8 cellular contexts compared by ENCODE assay signal in genomic region chr17:48002208-48002919, GRCh38. TPM values are rescaled to one million over a fixed set of nuclear protein-coding genes. Genes with fewer than 3 reads are reported as not detected.
A peak's percentile ranks its signal among the peaks of the same experiment; 100 is the strongest.
DNase-seq lines count a peak whose midpoint lies in the region; ATAC-seq and TF ChIP-seq lines count a peak whose summit lies in the region.

No MANE protein-coding gene starts in this region.

- H3K4me1 ChIP-seq in HEK293 (ENCODE audit: control insufficient read depth, insufficient read depth, low read length) (peaks cover 11% of the 10 kb centered on the region; the same call in 1 of the 2 replicates), OCI-LY7 (ENCODE audit: insufficient read depth, low read length, poor library complexity, severe bottlenecking) (peaks cover 34% of the 10 kb centered on the region)

- H3K4me3 Mint-ChIP-seq in endothelial cell (ENCODE audit: unreplicated experiment), result no peak overlapping the region
- H3K4me3 Mint-ChIP-seq in activated CD8-positive, alpha-beta memory T cell treated with anti-CD3 and anti-CD28 coated beads, Interleukin-2, amount 10 ng/mL, durations not matched to agents 7 days and 5 days, result no peak overlapping the region

- POLR2A ChIA-PET in BJ (lab: Charles Lee) (interaction anchor here (0.5 to 0.6 kb wide), 2 partner anchors 61 to 120 kb away, joined by 3 to 11 read pairs; no protein-coding TSS in a partner anchor), HEK293 (lab: Yijun Ruan, JAX) (interaction anchor here (1.2 kb wide), 1 partner anchor 16 kb away, joined by 3 read pairs; no protein-coding TSS in a partner anchor), OCI-LY7 (lab: Charles Lee) (interaction anchor here (1.2 kb wide), 1 partner anchor 15 kb away, joined by 4 read pairs; no protein-coding TSS in a partner anchor)

- H3K79me2 ChIP-seq in OCI-LY7 (ENCODE audit: insufficient read depth, low read depth, low read length), result no peaks in the 10 kb centered on the region

- H3K27ac ChIP-seq in HEK293 (ENCODE audit: extremely low read depth, low read depth, low read length) (peak overlapping the region; percentile 42; the same call in 1 of the 2 replicates), OCI-LY7 (ENCODE audit: low read depth, low read length, poor library complexity, severe bottlenecking) (no peak overlapping the region)

- no peaks in the 10 kb centered on the region for H3K9me3 Mint-ChIP-seq in endothelial cell (ENCODE audit: unreplicated experiment)
- H3K9me3 Mint-ChIP-seq in activated CD8-positive, alpha-beta memory T cell treated with anti-CD3 and anti-CD28 coated beads, Interleukin-2, amount 10 ng/mL, durations not matched to agents 7 days and 5 days (ENCODE audit: low read depth), result no peaks in the 10 kb centered on the region

- ATAC-seq in activated CD8-positive, alpha-beta memory T cell treated with anti-CD3 and anti-CD28 coated beads, Interleukin-2, amount 10 ng/mL, durations not matched to agents 7 days and 5 days, result no peak
- ATAC-seq in GM19035 (IDR thresholded peaks at IDR 0.05; ENCODE audit: unreplicated experiment) (no peak), HG03139 (IDR thresholded peaks at IDR 0.05; ENCODE audit: unreplicated experiment) (no peak)

- H3K36me3 Mint-ChIP-seq in endothelial cell (ENCODE audit: low read depth, unreplicated experiment), result no peaks in the 10 kb centered on the region
- no peaks in the 10 kb centered on the region for H3K36me3 Mint-ChIP-seq in activated CD8-positive, alpha-beta memory T cell treated with anti-CD3 and anti-CD28 coated beads, Interleukin-2, amount 10 ng/mL, durations not matched to agents 7 days and 5 days

- H3K9me2 ChIP-seq in OCI-LY7 (ENCODE audit: insufficient read depth, low read length), result no peaks in the 10 kb centered on the region

- CTCF ChIA-PET in BJ (lab: Yijun Ruan, JAX) (interaction anchor here (0.7 to 4.2 kb wide), 8 partner anchors 8 to 160 kb away, joined by 3 to 27 read pairs (median 8); no protein-coding TSS in a partner anchor), HEK293 (lab: Yijun Ruan, JAX) (interaction anchor here (0.6 to 3.7 kb wide), 8 partner anchors 9 to 169 kb away, joined by 3 to 17 read pairs (median 6); no protein-coding TSS in a partner anchor), OCI-LY7 (lab: Charles Lee; ENCODE audit: unreplicated experiment) (no interaction called here)
- CTCF ChIA-PET in activated CD8-positive, alpha-beta memory T cell treated with anti-CD3 and anti-CD28 coated beads, Interleukin-2, amount 10 ng/mL, durations not matched to agents 7 days and 5 days (lab: Charles Lee), result interaction anchor here (2.1 to 2.9 kb wide), 2 partner anchors 16 to 24 kb away, joined by 7 to 10 read pairs; no protein-coding TSS in a partner anchor

- H3K9me3 ChIP-seq in HEK293 (ENCODE audit: control insufficient read depth, insufficient read depth, low read depth, low read length), result no peaks in the 10 kb centered on the region
- no peaks in the 10 kb centered on the region for H3K9me3 ChIP-seq in OCI-LY7 (ENCODE audit: low read length)

- intact Hi-C loops in OCI-LY7 (cut with micrococcal nuclease; ENCODE audit: unreplicated experiment), result no loop called here

- H4K20me1 ChIP-seq in OCI-LY7 (ENCODE audit: insufficient read depth, low read length), result no peaks in the 10 kb centered on the region

- H3K27me3 ChIP-seq in BJ (ENCODE audit: control insufficient read depth, insufficient read depth, low read length), result no peaks in the 10 kb centered on the region

- H3K36me3 ChIP-seq in BJ (ENCODE audit: control insufficient read depth, insufficient read depth, low read length), result no peaks in the 10 kb centered on the region
- H3K36me3 ChIP-seq in HEK293 (ENCODE audit: control insufficient read depth in 2 of 2, insufficient read depth in 1 of 2, low read length in 2 of 2), result no peaks in the 10 kb centered on the region
- no peaks in the 10 kb centered on the region for H3K36me3 ChIP-seq in OCI-LY7 (ENCODE audit: insufficient read depth, low read length)

- TF ChIP-seq CTCF in BJ (IDR thresholded peaks at IDR 0.05; ENCODE audit: insufficient read depth, low read depth, low read length), result no peak
- no peak for TF ChIP-seq CTCF in HEK293 (tag by site-specific recombination; IDR thresholded peaks at IDR 0.05)
- TF ChIP-seq CTCF in OCI-LY7 (conservative IDR thresholded peaks at IDR 0.05; ENCODE audit: low read length), result no peak
- TF ChIP-seq CTCF in endothelial cell (IDR thresholded peaks at IDR 0.05; ENCODE audit: unreplicated experiment), result no peak

- H3K4me2 ChIP-seq in OCI-LY7 (ENCODE audit: low read length), result peak overlapping the region; percentile 54

- peak overlapping the region; percentile 97 for H2AFZ ChIP-seq in OCI-LY7 (ENCODE audit: low read length)

- DNase-seq in BJ (ENCODE audit: low read depth) (peak; percentile 28), OCI-LY7 (ENCODE audit: low spot score) (peak; percentile 60), endothelial cell (ENCODE audit: low spot score) (no peak), myocyte (ENCODE audit: low read depth) (peak; percentile 81)
- no peak for DNase-seq in activated CD8-positive, alpha-beta memory T cell treated with anti-CD3 and anti-CD28 coated beads, Interleukin-2, amount 10 ng/mL, durations not matched to agents 7 days and 5 days

- H3K4me1 Mint-ChIP-seq in endothelial cell (ENCODE audit: unreplicated experiment), result peaks cover 34% of the 10 kb centered on the region
- peaks cover 36% of the 10 kb centered on the region for H3K4me1 Mint-ChIP-seq in activated CD8-positive, alpha-beta memory T cell treated with anti-CD3 and anti-CD28 coated beads, Interleukin-2, amount 10 ng/mL, durations not matched to agents 7 days and 5 days

- H3K27me3 Mint-ChIP-seq in endothelial cell (ENCODE audit: unreplicated experiment), result peaks cover 2% of the 10 kb centered on the region
- H3K27me3 Mint-ChIP-seq in activated CD8-positive, alpha-beta memory T cell treated with anti-CD3 and anti-CD28 coated beads, Interleukin-2, amount 10 ng/mL, durations not matched to agents 7 days and 5 days, result peaks cover 14% of the 10 kb centered on the region

- H3K27ac Mint-ChIP-seq in endothelial cell (ENCODE audit: unreplicated experiment), result peak overlapping the region; percentile 76
- no peak overlapping the region for H3K27ac Mint-ChIP-seq in activated CD8-positive, alpha-beta memory T cell treated with anti-CD3 and anti-CD28 coated beads, Interleukin-2, amount 10 ng/mL, durations not matched to agents 7 days and 5 days

- no peak overlapping the region for H3K4me3 ChIP-seq in BJ (ENCODE audit: low read depth, low read length)
- no peak overlapping the region for H3K4me3 ChIP-seq in HEK293 (ENCODE audit: low read depth, low read length)
- H3K4me3 ChIP-seq in OCI-LY7 (ENCODE audit: low read depth, low read length, poor library complexity, severe bottlenecking), result no peak overlapping the region

- no TSS peak for BruUV-seq in OCI-LY7 (replicated peaks; lab: Mats Ljungman, UMichigan)

TF ChIP-seq in HEK293, 187 proteins besides CTCF, POLR2A, EP300 and RAD21 (continues in another document):
- peak; percentile 84 for TF ChIP-seq ZBTB44 (tag by site-specific recombination; IDR thresholded peaks at IDR 0.05)
- no peak for TF ChIP-seq ZBTB7A (tag by site-specific recombination; IDR thresholded peaks at IDR 0.05; ENCODE audit: low read depth)
- TF ChIP-seq IKZF3 (tag by site-specific recombination; IDR thresholded peaks at IDR 0.05), result 0 out of 2 replicates have a peak, but pooled peaks have one; percentile 32
- peak; percentile 75 for TF ChIP-seq ZNF133 (tag by site-specific recombination; IDR thresholded peaks at IDR 0.05)

RNA-seq across cellular contexts. Expression of gene CDK5RAP3, which starts 31.5 kb away (rescaled TPM):
- polyA plus RNA-seq in BJ (2011; rRNA removed), result 76.6 and 98.1 TPM in 2 replicates
- polyA minus RNA-seq in BJ (2011; rRNA and poly(A)+ RNA removed), result 38.6 and 66.7 TPM in 2 replicates
- 241 and 312 TPM in 2 replicates for total RNA-seq in OCI-LY7 (2014; rRNA removed; shearing (Covaris generic))
- total RNA-seq in OCI-LY7 (2022) (254 and 256 TPM in 2 replicates), endothelial cell (ENCODE audit: unreplicated experiment) (156 TPM), myocyte (105 and 148 TPM in 2 replicates)
- polyA plus RNA-seq in myocyte (2012), result 112 TPM
- total RNA-seq in activated CD8-positive, alpha-beta memory T cell treated with anti-CD3 and anti-CD28 coated beads, Interleukin-2, amount 10 ng/mL, durations not matched to agents 7 days and 5 days, result 100 to 1,000 TPM; 215 to 262 TPM

RNA-seq across cellular contexts. Expression of gene COPZ2, which starts 35.2 kb away (rescaled TPM):
- 132 and 181 TPM in 2 replicates for polyA plus RNA-seq in BJ (2011; rRNA removed)
- polyA minus RNA-seq in BJ (2011; rRNA and poly(A)+ RNA removed), result 103 and 118 TPM in 2 replicates
- 1.2 TPM in 1 of 2 replicates, not detected in the other for total RNA-seq in OCI-LY7 (2014; rRNA removed; shearing (Covaris generic))
- total RNA-seq in OCI-LY7 (2022) (1.4 and 1.7 TPM in 2 replicates), endothelial cell (ENCODE audit: unreplicated experiment) (not detected), myocyte (45.8 and 57.6 TPM in 2 replicates)
- 298 TPM for polyA plus RNA-seq in myocyte (2012)
- 10 to 100 TPM in 1 of 2 experiments, 1 to 10 TPM in 1; 5.4 to 14.1 TPM for total RNA-seq in activated CD8-positive, alpha-beta memory T cell treated with anti-CD3 and anti-CD28 coated beads, Interleukin-2, amount 10 ng/mL, durations not matched to agents 7 days and 5 days

RNA-seq across cellular contexts. Expression of gene PRR15L, which starts 44.7 kb away (rescaled TPM):
- polyA plus RNA-seq in BJ (2011; rRNA removed), result not detected in 2 replicates
- polyA minus RNA-seq in BJ (2011; rRNA and poly(A)+ RNA removed), result not detected in 2 replicates
- not detected in 2 replicates for total RNA-seq in OCI-LY7 (2014; rRNA removed; shearing (Covaris generic))
- total RNA-seq in OCI-LY7 (2022) (not detected in 2 replicates), endothelial cell (ENCODE audit: unreplicated experiment) (not detected), myocyte (not detected in 2 replicates)
- 0.05 TPM for polyA plus RNA-seq in myocyte (2012)
- not detected for total RNA-seq in activated CD8-positive, alpha-beta memory T cell treated with anti-CD3 and anti-CD28 coated beads, Interleukin-2, amount 10 ng/mL, durations not matched to agents 7 days and 5 days

RNA-seq across cellular contexts. Expression of gene NFE2L1, which starts 45.8 kb away (rescaled TPM):
- 255 and 281 TPM in 2 replicates for polyA plus RNA-seq in BJ (2011; rRNA removed)
- polyA minus RNA-seq in BJ (2011; rRNA and poly(A)+ RNA removed), result 169 and 279 TPM in 2 replicates
- 42.3 and 60.1 TPM in 2 replicates for total RNA-seq in OCI-LY7 (2014; rRNA removed; shearing (Covaris generic))
- total RNA-seq in OCI-LY7 (2022), result 106 and 124 TPM in 2 replicates
- 243 TPM for total RNA-seq in endothelial cell (ENCODE audit: unreplicated experiment)
- total RNA-seq in myocyte, result 306 and 426 TPM in 2 replicates
- polyA plus RNA-seq in myocyte (2012), result 686 TPM
- total RNA-seq in activated CD8-positive, alpha-beta memory T cell treated with anti-CD3 and anti-CD28 coated beads, Interleukin-2, amount 10 ng/mL, durations not matched to agents 7 days and 5 days, result 10 to 100 TPM; 56.1 to 80.8 TPM

Comparison
In these comparisons a context has a peak if more than half of its experiments do, and no peak if none do; other contexts are left out.
1. DNase-seq: peak in BJ (single experiment), OCI-LY7 (single experiment) and myocyte (single experiment); none in endothelial cell (single experiment) and activated CD8-positive, alpha-beta memory T cell treated with anti-CD3 and anti-CD28 coated beads, Interleukin-2, amount 10 ng/mL, durations not matched to agents 7 days and 5 days (single experiment).